In the genomic region with DNA sequence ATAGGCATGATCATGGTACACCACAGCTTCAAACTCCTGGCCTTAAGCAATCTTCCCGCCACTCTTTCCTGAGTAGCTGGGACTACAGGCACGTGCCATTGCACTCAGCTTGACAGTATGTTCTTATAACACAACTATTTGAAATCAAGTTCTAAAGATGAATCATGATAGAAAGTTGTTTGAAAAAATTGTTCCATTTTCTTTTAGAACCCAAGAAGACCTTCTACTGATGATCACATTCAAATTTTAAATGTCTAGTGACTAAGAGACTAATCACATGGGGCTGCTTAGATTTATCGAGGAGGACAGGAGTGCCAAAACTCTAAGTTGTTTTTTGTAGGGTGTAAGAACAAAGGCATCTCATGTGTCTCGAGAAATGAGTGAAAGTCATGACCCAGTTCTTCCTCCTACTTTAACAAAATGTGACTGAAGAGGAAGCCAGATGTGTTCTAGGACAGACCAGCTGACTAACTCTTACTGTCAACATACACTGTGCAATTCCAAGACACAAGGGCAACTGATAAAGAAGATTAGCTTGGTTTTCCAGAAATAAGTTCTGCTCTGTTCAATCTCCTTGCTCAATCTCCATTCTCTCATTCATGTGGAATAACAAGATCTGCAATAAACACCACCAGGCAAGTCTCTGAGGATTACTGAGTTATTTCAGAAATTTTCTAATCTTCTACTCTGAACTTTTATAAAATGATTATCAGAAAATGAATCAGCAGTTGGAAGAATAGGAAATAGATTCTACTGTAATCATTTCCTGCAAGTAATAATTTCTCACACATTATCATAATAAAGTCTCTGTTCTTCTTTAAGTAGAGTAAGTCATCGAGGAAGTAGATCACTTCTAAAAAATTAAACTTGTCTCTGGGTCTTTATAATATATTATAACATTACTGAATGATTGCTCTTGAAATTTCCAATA, we compare ENCODE assay signal across 10 cellular contexts.
DNase-seq lines count a peak whose midpoint lies in the region; ATAC-seq and TF ChIP-seq lines count a peak whose summit lies in the region.
"Had no signal": no experiment of that assay in that cellular context is flagged by ENCODE, and none has a peak within 500 bp of the region (broad histone marks: within the 10 kb centered on the region; RNA-seq: fewer than 3 reads in every experiment).

No MANE protein-coding gene starts in this region.

- H3K4me3 ChIP-seq in body of pancreas = no peak overlapping the region
- no peak overlapping the region for H3K4me3 ChIP-seq in tibial nerve

- H3K27me3 Mint-ChIP-seq in activated naive CD4-positive, alpha-beta T cell treated with anti-CD3 and anti-CD28 coated beads for 36 hours (ENCODE audit: low read depth) = no peaks in the 10 kb centered on the region
- H3K27me3 Mint-ChIP-seq: B cell had no signal

- H3K4me1 Mint-ChIP-seq in activated naive CD4-positive, alpha-beta T cell treated with anti-CD3 and anti-CD28 coated beads for 36 hours (ENCODE audit: low read depth) = peaks cover 7% of the 10 kb centered on the region
- H3K4me1 Mint-ChIP-seq: B cell had no signal

- TF ChIP-seq POLR2A in body of pancreas (IDR thresholded peaks at IDR 0.05) (no peak), tibial nerve (IDR thresholded peaks at IDR 0.05) (no peak)

- H3K9me3 ChIP-seq in body of pancreas (no peaks in the 10 kb centered on the region), tibial nerve (no peaks in the 10 kb centered on the region)

- no peaks in the 10 kb centered on the region for H3K36me3 Mint-ChIP-seq in activated naive CD4-positive, alpha-beta T cell treated with anti-CD3 and anti-CD28 coated beads for 36 hours (ENCODE audit: low read depth)

- TF ChIP-seq EP300 in tibial nerve (IDR thresholded peaks at IDR 0.05) = peak in 1 of 2 donors; percentile 90

- H3K27me3 ChIP-seq in body of pancreas (no peaks in the 10 kb centered on the region), tibial nerve (no peaks in the 10 kb centered on the region)

- ATAC-seq in body of pancreas = peak; percentile 72

- DNase-seq in activated naive CD4-positive, alpha-beta T cell treated with anti-CD3 and anti-CD28 coated beads for 36 hours = no peak
- no peak for DNase-seq in activated naive CD4-positive, alpha-beta T cell treated with Interleukin-2 at 50 U/mL for 16 hours
- DNase-seq in body of pancreas (peak in 2 of 4 donors; percentile 16 to 20), hepatic stellate cell (ENCODE audit: low spot score) (peak; percentile 32), tibial nerve (ENCODE audit: low spot score in 2 of 2) (peak; percentile 32 to 62), NCI-H1436 (lab: John Stamatoyannopoulos, UW) (no peak), SHP77 (lab: John Stamatoyannopoulos, UW) (no peak), superior temporal gyrus (ENCODE audit: extremely low spot score) (no peak)
- DNase-seq: SIG-M5 had no signal

- H3K27ac ChIP-seq in body of pancreas (no peak overlapping the region), tibial nerve (peak overlapping the region in 3 of 4 donors; percentile 1 to 75 (median 71))

- H3K36me3 ChIP-seq in body of pancreas (replicated peaks in 1 of 2; ENCODE audit: insufficient read depth in 1 of 2, low read depth in 2 of 2) (no peaks in the 10 kb centered on the region), tibial nerve (no peaks in the 10 kb centered on the region)

- intact Hi-C loops in activated naive CD4-positive, alpha-beta T cell treated with anti-CD3 and anti-CD28 coated beads for 36 hours (cut with micrococcal nuclease) = no loop called here
- intact Hi-C loops in body of pancreas (cut with DNase I) = no loop called here

- CTCF ChIA-PET in activated naive CD4-positive, alpha-beta T cell treated with anti-CD3 and anti-CD28 coated beads for 36 hours (lab: Charles Lee) = no interaction called here

- H3K4me1 ChIP-seq in body of pancreas = no peaks in the 10 kb centered on the region
- H3K4me1 ChIP-seq in tibial nerve = peaks cover 0 to 23% (median 5%) of the 10 kb centered on the region in 4 donors

- no peak overlapping the region for H3K4me3 Mint-ChIP-seq in activated naive CD4-positive, alpha-beta T cell treated with anti-CD3 and anti-CD28 coated beads for 36 hours
- H3K4me3 Mint-ChIP-seq: B cell had no signal

- peak overlapping the region; percentile 42 for H3K27ac Mint-ChIP-seq in activated naive CD4-positive, alpha-beta T cell treated with anti-CD3 and anti-CD28 coated beads for 36 hours
- H3K27ac Mint-ChIP-seq: B cell had no signal

- 80 to 83% methylated on average over 5 of the region's 5 CpGs for WGBS in body of pancreas, 2 donors
- 28 to 32% methylated on average over 5 of the region's 5 CpGs for WGBS in tibial nerve, 2 donors

- H3K9me3 Mint-ChIP-seq in activated naive CD4-positive, alpha-beta T cell treated with anti-CD3 and anti-CD28 coated beads for 36 hours = no peaks in the 10 kb centered on the region

- TF ChIP-seq CTCF in body of pancreas (IDR thresholded peaks at IDR 0.05) (no peak), tibial nerve (IDR thresholded peaks at IDR 0.05) (no peak)

Comparison
In these comparisons a context has a peak if more than half of its experiments do, and no peak if none do; other contexts are left out.
1. DNase-seq: peak in hepatic stellate cell (single experiment) and tibial nerve (2 of 2); none in activated naive CD4-positive, alpha-beta T cell treated with anti-CD3 and anti-CD28 coated beads for 36 hours (single experiment), activated naive CD4-positive, alpha-beta T cell treated with Interleukin-2 at 50 U/mL for 16 hours (single experiment), NCI-H1436 (single experiment), SHP77 (0 of 2) and superior temporal gyrus (single experiment).
2. H3K27ac ChIP-seq: peak in tibial nerve (3 of 4); none in body of pancreas (0 of 4).